In the genomic region with DNA sequence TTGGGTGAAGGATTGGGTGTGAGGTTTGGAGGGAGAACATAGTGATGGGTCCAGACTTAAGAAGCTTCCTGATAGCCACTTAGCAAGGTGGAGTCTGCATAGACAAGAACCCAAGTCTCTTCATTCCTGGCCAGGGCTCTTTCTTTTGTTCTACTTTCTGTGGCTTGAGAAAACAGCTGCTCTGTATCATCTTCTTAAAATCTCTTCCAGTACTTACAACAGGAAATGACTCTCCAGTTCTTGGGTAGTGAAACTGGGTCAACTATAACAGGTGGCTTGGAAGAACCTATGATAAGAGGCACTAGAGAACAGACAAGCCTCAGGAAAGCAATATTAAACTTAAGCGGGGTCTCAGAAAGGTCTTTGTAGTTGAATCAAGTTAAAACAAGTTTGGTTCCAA, we compare ENCODE assay signal across 2 cellular contexts.
TF ChIP-seq lines count a peak whose summit lies in the region.

No MANE protein-coding gene starts in this region.

TF ChIP-seq in SK-N-SH, 30 proteins besides CTCF, POLR2A, EP300 and RAD21 (continued from another document):
- no peak for TF ChIP-seq REST (IDR thresholded peaks at IDR 0.05; ENCODE audit: low read depth, low read length)

TF ChIP-seq in SK-N-SH treated with all-trans-retinoic acid at 6 μM for 48 hours, 23 proteins besides CTCF, POLR2A, EP300 and RAD21 (continued from another document):
- TF ChIP-seq, protein P1, sequence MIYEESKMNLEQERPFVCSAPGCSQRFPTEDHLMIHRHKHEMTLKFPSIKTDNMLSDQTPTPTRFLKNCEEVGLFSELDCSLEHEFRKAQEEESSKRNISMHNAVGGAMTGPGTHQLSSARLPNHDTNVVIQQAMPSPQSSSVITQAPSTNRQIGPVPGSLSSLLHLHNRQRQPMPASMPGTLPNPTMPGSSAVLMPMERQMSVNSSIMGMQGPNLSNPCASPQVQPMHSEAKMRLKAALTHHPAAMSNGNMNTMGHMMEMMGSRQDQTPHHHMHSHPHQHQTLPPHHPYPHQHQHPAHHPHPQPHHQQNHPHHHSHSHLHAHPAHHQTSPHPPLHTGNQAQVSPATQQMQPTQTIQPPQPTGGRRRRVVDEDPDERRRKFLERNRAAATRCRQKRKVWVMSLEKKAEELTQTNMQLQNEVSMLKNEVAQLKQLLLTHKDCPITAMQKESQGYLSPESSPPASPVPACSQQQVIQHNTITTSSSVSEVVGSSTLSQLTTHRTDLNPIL (CRISPR knock-in tag; IDR thresholded peaks at IDR 0.05; ENCODE audit: low read depth) = no peak
- TF ChIP-seq ARNTL (CRISPR knock-in tag; IDR thresholded peaks at IDR 0.05; ENCODE audit: borderline replicate concordance, low read depth) = no peak
